Comparison of ENCODE assay signal across 12 cellular contexts in the genomic region with DNA sequence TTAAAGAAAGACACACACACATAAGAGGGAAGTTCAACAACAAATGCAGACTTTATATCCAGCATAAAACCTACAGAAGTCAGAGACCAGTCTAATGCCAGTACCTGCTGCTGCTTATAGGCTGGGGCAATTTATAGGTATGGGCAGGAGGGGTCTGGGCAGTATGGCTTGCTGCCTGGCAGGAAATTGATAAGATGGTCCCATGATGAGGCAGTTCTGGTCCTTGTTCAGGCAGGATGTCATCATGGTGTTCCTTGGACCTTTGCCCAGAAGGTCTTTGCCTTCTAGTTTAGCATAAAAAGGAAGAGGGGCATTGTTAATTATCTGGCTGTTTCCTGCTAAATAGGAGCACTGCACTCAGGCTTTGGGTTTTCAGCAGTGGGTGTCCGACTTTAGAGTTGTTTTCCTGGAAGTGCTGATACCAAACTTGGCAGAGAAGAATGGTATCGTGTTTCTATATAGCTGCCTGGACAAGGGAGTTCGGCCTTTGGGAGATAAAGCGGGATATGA. TPM values are rescaled to one million over a fixed set of nuclear protein-coding genes. Genes with fewer than 3 reads are reported as not detected.
A peak's percentile ranks its signal among the peaks of the same experiment; 100 is the strongest.
DNase-seq lines count a peak whose midpoint lies in the region; ATAC-seq, FAIRE-seq and TF ChIP-seq lines count a peak whose summit lies in the region.
"Had no signal": no experiment of that assay in that cellular context is flagged by ENCODE, and none has a peak within 500 bp of the region (broad histone marks: within the 10 kb centered on the region; RNA-seq: fewer than 3 reads in every experiment).

No MANE protein-coding gene starts in this region.

- peaks cover 0 to 10% (median 0%) of the 10 kb centered on the region in 11 experiments; a peak in 4 of 22 replicates for H3K9me3 ChIP-seq in BLaER1 treated with 17β-estradiol and CSF1 and Interleukin-3, amounts not matched to agents 10 nM and 100 nM (replicated peaks in 1 of 11)
- H3K9me3 ChIP-seq in left lung (no peaks in the 10 kb centered on the region), Caco-2 (no peaks in the 10 kb centered on the region)

- peak overlapping the region in 1 of 11 experiments; percentile 24; a peak in 2 of 22 replicates for H3K27ac ChIP-seq in BLaER1 treated with 17β-estradiol and CSF1 and Interleukin-3, amounts not matched to agents 10 nM and 100 nM
- H3K27ac ChIP-seq in left lung = peak overlapping the region in 1 of 2 donors; percentile 68

- peaks cover 7 to 25% (median 12%) of the 10 kb centered on the region in 10 experiments; a peak in 19 of 20 replicates for H3K4me1 ChIP-seq in BLaER1 treated with 17β-estradiol and CSF1 and Interleukin-3, amounts not matched to agents 10 nM and 100 nM
- H3K4me1 ChIP-seq in left lung = peaks cover 11 to 16% of the 10 kb centered on the region in 2 donors
- H3K4me1 ChIP-seq in Caco-2 = no peaks in the 10 kb centered on the region

- no peaks in the 10 kb centered on the region for H3K27me3 ChIP-seq in BLaER1 treated with 17β-estradiol and CSF1 and Interleukin-3, amounts not matched to agents 10 nM and 100 nM
- no peaks in the 10 kb centered on the region for H3K27me3 ChIP-seq in bronchial epithelial cell (ENCODE audit: control insufficient read depth, insufficient read depth, low read length)
- no peaks in the 10 kb centered on the region for H3K27me3 ChIP-seq in left lung
- H3K27me3 ChIP-seq in Caco-2 (replicated peaks; ENCODE audit: control insufficient read depth, insufficient read depth, low read length) = no peaks in the 10 kb centered on the region

- POLR2A ChIA-PET in Caco-2 (lab: Charles Lee) = no interaction called here

- H3K9ac ChIP-seq in BLaER1 treated with 17β-estradiol and CSF1 and Interleukin-3, amounts not matched to agents 10 nM and 100 nM = no peak overlapping the region

- DNase-seq in M059J (ENCODE audit: low read depth) (peak; percentile 73), bronchial epithelial cell (ENCODE audit: low read depth) (peak; percentile 50), left lung (no peak), Caco-2 (no peak), frontal cortex (ENCODE audit: low spot score in 2 of 2) (no peak), T-helper 1 cell (no peak)
- DNase-seq: activated B cell treated with CpG ODN at 0.5 μM for 24 hours; NCI-H2171; stimulated activated CD4-positive, alpha-beta T cell treated with anti-CD3 and anti-CD28 coated beads, Interleukin-15, amount 100 ng/mL, for 24 hours; trophoblast cell had no signal

- H3K4me3 ChIP-seq in BLaER1 treated with 17β-estradiol and CSF1 and Interleukin-3, amounts not matched to agents 10 nM and 100 nM = no peak overlapping the region
- H3K4me3 ChIP-seq in bronchial epithelial cell (ENCODE audit: low read depth, low read length) (no peak overlapping the region), left lung (no peak overlapping the region), Caco-2 (ENCODE audit: low read depth, low read length) (no peak overlapping the region)

- H4K20me1 ChIP-seq in BLaER1 treated with 17β-estradiol and CSF1 and Interleukin-3, amounts not matched to agents 10 nM and 100 nM = no peaks in the 10 kb centered on the region

- H3K36me3 ChIP-seq in BLaER1 treated with 17β-estradiol and CSF1 and Interleukin-3, amounts not matched to agents 10 nM and 100 nM = 0 out of 22 replicates have a peak, but pooled peaks cover 0 to 6% (median 0%) of the 10 kb centered on the region in 11 experiments
- H3K36me3 ChIP-seq in bronchial epithelial cell (ENCODE audit: control insufficient read depth, insufficient read depth, low read length) (no peaks in the 10 kb centered on the region), left lung (no peaks in the 10 kb centered on the region), Caco-2 (ENCODE audit: control insufficient read depth, insufficient read depth, low read length) (no peaks in the 10 kb centered on the region)

- H3K4me3 Mint-ChIP-seq in Caco-2 (ENCODE audit: unreplicated experiment) = no peak overlapping the region
- H3K4me3 Mint-ChIP-seq: activated B cell treated with CpG ODN at 0.5 μM for 24 hours had no signal

- intact Hi-C loops in left lung (cut with DNase I) = no loop called here
- intact Hi-C loops in Caco-2 (cut with micrococcal nuclease; ENCODE audit: unreplicated experiment) = no loop called here

- CTCF ChIA-PET in Caco-2 (lab: Charles Lee) = no interaction called here

- no peaks in the 10 kb centered on the region for H3K4me1 Mint-ChIP-seq in Caco-2 (ENCODE audit: low read depth, unreplicated experiment)
- H3K4me1 Mint-ChIP-seq: activated B cell treated with CpG ODN at 0.5 μM for 24 hours had no signal

- H3K27ac Mint-ChIP-seq in Caco-2 (ENCODE audit: unreplicated experiment) = no peak overlapping the region
- H3K27ac Mint-ChIP-seq: activated B cell treated with CpG ODN at 0.5 μM for 24 hours had no signal

- H3K36me3 Mint-ChIP-seq in Caco-2 (ENCODE audit: insufficient read depth, unreplicated experiment) = no peaks in the 10 kb centered on the region

- H3K4me2 ChIP-seq in BLaER1 treated with 17β-estradiol and CSF1 and Interleukin-3, amounts not matched to agents 10 nM and 100 nM = peak overlapping the region; percentile 25 to 81 (median 50); a peak in 21 of 22 replicates

- FAIRE-seq in bronchial epithelial cell (lab: Jason Lieb, UNC) (no peak), frontal cortex (lab: Jason Lieb, UNC) (no peak)

- no peak for TF ChIP-seq CTCF in bronchial epithelial cell (IDR thresholded peaks at IDR 0.05; ENCODE audit: insufficient read depth, low read length, severe bottlenecking)
- no peak for TF ChIP-seq CTCF in left lung (IDR thresholded peaks at IDR 0.05)
- TF ChIP-seq CTCF in Caco-2 (IDR thresholded peaks at IDR 0.05; ENCODE audit: insufficient read depth in 1 of 2, low read depth in 1 of 2, low read length in 1 of 2, severe bottlenecking in 1 of 2, unreplicated experiment in 1 of 2) = no peak

- H3K9me3 Mint-ChIP-seq in Caco-2 (ENCODE audit: unreplicated experiment) = no peaks in the 10 kb centered on the region
- H3K9me3 Mint-ChIP-seq: activated B cell treated with CpG ODN at 0.5 μM for 24 hours had no signal

- peaks cover 2% of the 10 kb centered on the region for H3K27me3 Mint-ChIP-seq in Caco-2 (ENCODE audit: insufficient read depth, unreplicated experiment)
- H3K27me3 Mint-ChIP-seq: activated B cell treated with CpG ODN at 0.5 μM for 24 hours had no signal

- ATAC-seq in left lung = peak; percentile 27
- ATAC-seq in HG03571 (IDR thresholded peaks at IDR 0.05; ENCODE audit: unreplicated experiment) = no peak

- no TSS peak for BruUV-seq in Caco-2 (replicated peaks; lab: Mats Ljungman, UMichigan)

RNA-seq across cellular contexts. Expression of a gene that starts 10.4 kb away (rescaled TPM):
- 20.7 and 28.1 TPM in 2 replicates for total RNA-seq in M059J (2014; rRNA removed; shearing (Covaris generic))
- total RNA-seq in bronchial epithelial cell (under 0.01 and 0.64 TPM in 2 replicates), left lung (1 to 10 TPM; 1.7 to 4.2 TPM), Caco-2 (2022) (not detected in 2 replicates), frontal cortex (0.41 TPM)

RNA-seq across cellular contexts. Expression of a gene that starts 49.6 kb away (rescaled TPM):
- 26.7 and 31.2 TPM in 2 replicates for total RNA-seq in M059J (2014; rRNA removed; shearing (Covaris generic))
- total RNA-seq in bronchial epithelial cell (5.3 and 5.8 TPM in 2 replicates), left lung (10 to 100 TPM in 1 of 2 donors, 1 to 10 TPM in 1; 9.4 to 21.1 TPM), Caco-2 (2022) (0.67 TPM in 1 of 2 replicates, not detected in the other), frontal cortex (under 0.01 TPM)

Comparison
In these comparisons a context has a peak if more than half of its experiments do, and no peak if none do; other contexts are left out.
1. DNase-seq: peak in M059J (single experiment) and bronchial epithelial cell (single experiment); none in left lung (0 of 2), Caco-2 (0 of 2), frontal cortex (0 of 2) and T-helper 1 cell (0 of 5).